In the genomic region with DNA sequence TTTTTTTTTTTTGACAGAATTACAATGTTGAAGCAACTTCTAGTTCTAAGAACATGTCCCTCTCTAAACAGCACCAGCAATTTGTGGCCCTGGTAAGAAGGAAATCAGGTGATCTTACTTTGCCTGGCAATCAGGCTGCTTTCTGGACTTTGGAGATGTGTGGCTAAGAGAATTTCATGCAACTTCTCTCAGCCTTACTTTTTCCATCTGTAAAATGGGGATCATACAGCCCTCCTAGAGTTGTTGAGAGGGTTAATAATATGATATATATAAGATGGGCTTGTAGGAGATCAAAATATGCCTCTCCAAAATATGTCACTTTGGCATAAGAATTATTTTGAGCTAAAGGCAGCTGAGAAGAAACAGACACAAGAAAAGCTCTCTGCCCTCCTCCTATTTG, we compare ENCODE assay signal across 20 cellular contexts.
A peak's percentile ranks its signal among the peaks of the same experiment; 100 is the strongest.
DNase-seq lines count a peak whose midpoint lies in the region; ATAC-seq and TF ChIP-seq lines count a peak whose summit lies in the region.
"Had no signal": no experiment of that assay in that cellular context is flagged by ENCODE, and none has a peak within 500 bp of the region (broad histone marks: within the 10 kb centered on the region; RNA-seq: fewer than 3 reads in every experiment).

No MANE protein-coding gene starts in this region.

- no peaks in the 10 kb centered on the region for H3K9me2 ChIP-seq in SK-N-SH

- H3K36me3 ChIP-seq in SK-N-SH (replicated peaks in 1 of 2; ENCODE audit: control insufficient read depth in 1 of 2, insufficient read depth in 2 of 2, low read length in 1 of 2) (no peaks in the 10 kb centered on the region), thyroid gland (no peaks in the 10 kb centered on the region), WERI-Rb-1 (no peaks in the 10 kb centered on the region)
- H3K36me3 ChIP-seq: BE2C, HAP-1 had no signal

- no peak for TF ChIP-seq RAD21 in SK-N-SH (IDR thresholded peaks at IDR 0.05; ENCODE audit: low read length)

- CTCF ChIA-PET in SK-N-SH (lab: Yijun Ruan, JAX): interaction anchor here (2.9 kb wide), 1 partner anchor 18 kb away, joined by 12 read pairs; no protein-coding TSS in a partner anchor

- H3K27me3 ChIP-seq in SK-N-SH (ENCODE audit: insufficient read depth) (no peaks in the 10 kb centered on the region), thyroid gland (no peaks in the 10 kb centered on the region), WERI-Rb-1 (ENCODE audit: insufficient read depth, low read depth, severe bottlenecking) (no peaks in the 10 kb centered on the region)
- H3K27me3 ChIP-seq: BE2C had no signal

- peak overlapping the region; percentile 65; the same call in 1 of the 2 replicates for H2AFZ ChIP-seq in SK-N-SH (ENCODE audit: low read depth)

- H3K36me3 Mint-ChIP-seq in activated T-helper 17 cell treated with anti-CD3 and anti-CD28 coated beads, Interleukin-2, amount 50 U/mL, for 72 hours (ENCODE audit: low read depth): no peaks in the 10 kb centered on the region
- H3K36me3 Mint-ChIP-seq: CD4-positive, CD25-positive, alpha-beta regulatory T cell; CD8-positive, alpha-beta T cell had no signal

- H3K9ac ChIP-seq in SK-N-SH: no peak overlapping the region

- DNase-seq in SK-N-SH (no peak), epithelial cell of prostate (ENCODE audit: low read depth, low spot score) (no peak), thyroid gland (no peak), WERI-Rb-1 (no peak)
- no peak for DNase-seq in stimulated activated CD4-positive, alpha-beta T cell treated with anti-CD3 and anti-CD28 coated beads, Interleukin-4, amount 100 ng/mL, for 1 hour
- DNase-seq: ACHN; AML-193; BE2C; Caco-2; CD4-positive, CD25-positive, alpha-beta regulatory T cell; DMS153; GOT3 had no signal

- H3K9me3 ChIP-seq in SK-N-SH (no peaks in the 10 kb centered on the region; the same call in 1 of the 2 replicates), thyroid gland (no peaks in the 10 kb centered on the region), WERI-Rb-1 (ENCODE audit: severe bottlenecking) (no peaks in the 10 kb centered on the region)
- H3K9me3 ChIP-seq: BE2C, Caco-2, HAP-1 had no signal

- TF ChIP-seq POLR2A in thyroid gland (IDR thresholded peaks at IDR 0.05): no peak

- POLR2A ChIA-PET in SK-N-SH (lab: Yijun Ruan, JAX): no interaction called here

- H3K27me3 Mint-ChIP-seq in activated T-helper 17 cell treated with anti-CD3 and anti-CD28 coated beads, Interleukin-2, amount 50 U/mL, for 72 hours: no peaks in the 10 kb centered on the region

- H3K9me3 Mint-ChIP-seq in activated T-helper 17 cell treated with anti-CD3 and anti-CD28 coated beads, Interleukin-2, amount 50 U/mL, for 72 hours: peaks cover 6% of the 10 kb centered on the region
- H3K9me3 Mint-ChIP-seq: HFFc6 had no signal

- no peaks in the 10 kb centered on the region for H3K79me2 ChIP-seq in SK-N-SH (ENCODE audit: insufficient read depth)

- H3K4me1 Mint-ChIP-seq in activated T-helper 17 cell treated with anti-CD3 and anti-CD28 coated beads, Interleukin-2, amount 50 U/mL, for 72 hours: peaks cover 5% of the 10 kb centered on the region

- H3K27ac ChIP-seq in SK-N-SH (ENCODE audit: low read depth in 2 of 2, low read length in 1 of 2) (no peak overlapping the region), epithelial cell of prostate (peak overlapping the region; percentile 13), thyroid gland (no peak overlapping the region), WERI-Rb-1 (no peak overlapping the region)
- H3K27ac ChIP-seq: 22Rv1, C4-2B had no signal

- TF ChIP-seq EP300 in SK-N-SH (IDR thresholded peaks at IDR 0.05; ENCODE audit: borderline replicate concordance in 1 of 2, low read depth in 1 of 2, low read length in 1 of 2): no peak

- H3K4me3 Mint-ChIP-seq in activated T-helper 17 cell treated with anti-CD3 and anti-CD28 coated beads, Interleukin-2, amount 50 U/mL, for 72 hours: no peak overlapping the region
- H3K4me3 Mint-ChIP-seq: CD4-positive, CD25-positive, alpha-beta regulatory T cell; CD8-positive, alpha-beta T cell; HFFc6 had no signal

- H4K20me1 ChIP-seq in SK-N-SH (ENCODE audit: insufficient read depth): no peaks in the 10 kb centered on the region

- no peak overlapping the region for H3K4me2 ChIP-seq in SK-N-SH

- TF ChIP-seq CTCF in SK-N-SH (IDR thresholded peaks at IDR 0.05) (no peak), thyroid gland (IDR thresholded peaks at IDR 0.05) (no peak), WERI-Rb-1 (IDR thresholded peaks at IDR 0.05; ENCODE audit: low read depth, low read length) (no peak)

- H3F3A ChIP-seq in SK-N-SH (replicated peaks; ENCODE audit: insufficient read depth): no peaks in the 10 kb centered on the region

- ATAC-seq in SK-N-SH treated with all-trans-retinoic acid at 6 μM for 48 hours (no peak), GM21447 (IDR thresholded peaks at IDR 0.05; ENCODE audit: unreplicated experiment) (no peak)
- no peak for ATAC-seq in activated T-helper 17 cell treated with anti-CD3 and anti-CD28 coated beads, Interleukin-2, amount 50 U/mL, for 72 hours (replicated peaks)

- no peaks in the 10 kb centered on the region; a peak in 1 of 4 replicates for H3K4me1 ChIP-seq in SK-N-SH (ENCODE audit: control insufficient read depth in 1 of 2, insufficient read depth in 2 of 2, low read depth in 1 of 2, low read length in 1 of 2)
- H3K4me1 ChIP-seq in thyroid gland: no peaks in the 10 kb centered on the region
- H3K4me1 ChIP-seq: BE2C, Caco-2, HAP-1 had no signal

- peak overlapping the region; percentile 73 for H3K27ac Mint-ChIP-seq in activated T-helper 17 cell treated with anti-CD3 and anti-CD28 coated beads, Interleukin-2, amount 50 U/mL, for 72 hours
- H3K27ac Mint-ChIP-seq: CD4-positive, CD25-positive, alpha-beta regulatory T cell had no signal

- H3K4me3 ChIP-seq in SK-N-SH (ENCODE audit: low read depth in 2 of 2, low read length in 1 of 2) (no peak overlapping the region), thyroid gland (replicated peaks in 1 of 3) (no peak overlapping the region), WERI-Rb-1 (ENCODE audit: low read depth, low read length) (no peak overlapping the region)
- H3K4me3 ChIP-seq: HAP-1 had no signal

- intact Hi-C loops in thyroid gland (cut with DNase I): no loop called here

TF ChIP-seq in SK-N-SH, 30 proteins besides CTCF, POLR2A, EP300 and RAD21:
- no peak for TF ChIP-seq TAF1 (IDR thresholded peaks at IDR 0.05; ENCODE audit: borderline replicate concordance, low read depth, low read length)
- TF ChIP-seq FOXJ3 (CRISPR knock-in tag; IDR thresholded peaks at IDR 0.05): no peak
- no peak for TF ChIP-seq FOSL2 (IDR thresholded peaks at IDR 0.05; ENCODE audit: borderline replicate concordance, low read depth)
- TF ChIP-seq EZH2phosphoT487 (IDR thresholded peaks at IDR 0.05; ENCODE audit: borderline replicate concordance, low read depth): no peak
- TF ChIP-seq SIN3A (IDR thresholded peaks at IDR 0.05; ENCODE audit: borderline replicate concordance, low read depth, low read length): no peak
- TF ChIP-seq, protein P1, sequence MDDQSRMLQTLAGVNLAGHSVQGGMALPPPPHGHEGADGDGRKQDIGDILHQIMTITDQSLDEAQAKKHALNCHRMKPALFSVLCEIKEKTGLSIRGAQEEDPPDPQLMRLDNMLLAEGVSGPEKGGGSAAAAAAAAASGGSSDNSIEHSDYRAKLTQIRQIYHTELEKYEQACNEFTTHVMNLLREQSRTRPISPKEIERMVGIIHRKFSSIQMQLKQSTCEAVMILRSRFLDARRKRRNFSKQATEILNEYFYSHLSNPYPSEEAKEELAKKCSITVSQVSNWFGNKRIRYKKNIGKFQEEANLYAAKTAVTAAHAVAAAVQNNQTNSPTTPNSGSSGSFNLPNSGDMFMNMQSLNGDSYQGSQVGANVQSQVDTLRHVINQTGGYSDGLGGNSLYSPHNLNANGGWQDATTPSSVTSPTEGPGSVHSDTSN (IDR thresholded peaks at IDR 0.05): no peak
- no peak for TF ChIP-seq YY1 (IDR thresholded peaks at IDR 0.05; ENCODE audit: low read depth)
- TF ChIP-seq GATA2 (CRISPR knock-in tag; IDR thresholded peaks at IDR 0.05): no peak
- no peak for TF ChIP-seq MEF2A (IDR thresholded peaks at IDR 0.05; ENCODE audit: borderline replicate concordance, low read depth)
- TF ChIP-seq POLR2AphosphoS5 (IDR thresholded peaks at IDR 0.05; ENCODE audit: low read depth, low read length): no peak
- no peak for TF ChIP-seq MXI1 (IDR thresholded peaks at IDR 0.05; ENCODE audit: low read depth, low read length)
- no peak for TF ChIP-seq JUND (IDR thresholded peaks at IDR 0.05)
- no peak for TF ChIP-seq FOXM1 (IDR thresholded peaks at IDR 0.05; ENCODE audit: low read depth)

TF ChIP-seq in SK-N-SH treated with all-trans-retinoic acid at 6 μM for 48 hours, 23 proteins besides CTCF, POLR2A, EP300 and RAD21:
- no peak for TF ChIP-seq CREB5 (CRISPR knock-in tag; IDR thresholded peaks at IDR 0.05; ENCODE audit: low read depth)
